1 cellular context compared by ENCODE assay signal in genomic region chr1:212430955-212431394, GRCh38.
TF ChIP-seq lines count a peak whose summit lies in the region.

No MANE protein-coding gene starts in this region.

TF ChIP-seq in GM23338, 12 proteins besides CTCF, POLR2A, EP300 and RAD21 (continued from another document):
- TF ChIP-seq REST (IDR thresholded peaks at IDR 0.05; ENCODE audit: unreplicated experiment): no peak
- TF ChIP-seq ZNF331 (CRISPR knock-in tag; IDR thresholded peaks at IDR 0.05; ENCODE audit: low read depth): no peak
- no peak for TF ChIP-seq CREB1 (CRISPR knock-in tag; IDR thresholded peaks at IDR 0.05; ENCODE audit: low read depth)
- TF ChIP-seq ZNF114 (CRISPR knock-in tag; IDR thresholded peaks at IDR 0.05): no peak
